8 cellular contexts compared by ENCODE assay signal in genomic region chr14:52553002-52553670, GRCh38. TPM values are rescaled to one million over a fixed set of nuclear protein-coding genes. Genes with fewer than 3 reads are reported as not detected.
DNase-seq lines count a peak whose midpoint lies in the region; ATAC-seq and TF ChIP-seq lines count a peak whose summit lies in the region.

No MANE protein-coding gene starts in this region.

- DNase-seq in GM10248 (ENCODE audit: extremely low spot score) (peak; percentile 47), NCI-H1105 treated with DMSO at 0.1 percent for 48 hours (lab: John Stamatoyannopoulos, UW) (peak; percentile 63), mucosa of gallbladder (ENCODE audit: low spot score) (peak; percentile 20), NCI-H446 treated with DMSO at 0.1 percent for 48 hours (lab: John Stamatoyannopoulos, UW) (no peak)
- DNase-seq in activated CD4-positive, alpha-beta T cell treated with anti-CD3 and anti-CD28 coated beads, Interleukin-2, amount 10 ng/mL, durations not matched to agents 24 days and 14 days, result peak; percentile 84
- peak; percentile 17 for DNase-seq in effector CD8-positive, alpha-beta T cell (lab: John Stamatoyannopoulos, UW)
- DNase-seq in stimulated activated naive CD8-positive, alpha-beta T cell treated with anti-CD3 and anti-CD28 coated beads, Interleukin-15, Interleukin-2, amounts not matched to agents 100 U/mL and 50 U/mL, for 24 hours, result peak; percentile 44

- ATAC-seq in HG02610 (IDR thresholded peaks at IDR 0.05; ENCODE audit: unreplicated experiment), result peak; percentile 11
- peak; percentile 19 for ATAC-seq in stimulated activated naive CD8-positive, alpha-beta T cell treated with anti-CD3 and anti-CD28 coated beads, Interleukin-15, Interleukin-2, amounts not matched to agents 100 U/mL and 50 U/mL, for 24 hours

- intact Hi-C loops in activated CD4-positive, alpha-beta T cell treated with anti-CD3 and anti-CD28 coated beads, Interleukin-2, amount 10 ng/mL, durations not matched to agents 24 days and 14 days (cut with micrococcal nuclease), result loop anchor here (2.0 to 10.0 kb wide), 7 partner anchors 89 to 1458 kb away; partner anchors contain the start of genes FRMD6, PTGER2, RTRAF and TRIM9

- peak overlapping the region; percentile 72 for H3K27ac Mint-ChIP-seq in activated CD4-positive, alpha-beta T cell treated with anti-CD3 and anti-CD28 coated beads, Interleukin-2, amount 10 ng/mL, durations not matched to agents 24 days and 14 days

- peaks cover 25% of the 10 kb centered on the region for H3K4me1 Mint-ChIP-seq in activated CD4-positive, alpha-beta T cell treated with anti-CD3 and anti-CD28 coated beads, Interleukin-2, amount 10 ng/mL, durations not matched to agents 24 days and 14 days

- no peak for TF ChIP-seq CTCF in GM10248 (IDR thresholded peaks at IDR 0.05; ENCODE audit: control extremely low read depth, extremely low read depth, low read depth, missing control alignments)

- H3K4me3 Mint-ChIP-seq in activated CD4-positive, alpha-beta T cell treated with anti-CD3 and anti-CD28 coated beads, Interleukin-2, amount 10 ng/mL, durations not matched to agents 24 days and 14 days, result peak overlapping the region; percentile 93

- peaks cover 3% of the 10 kb centered on the region for H3K36me3 Mint-ChIP-seq in activated CD4-positive, alpha-beta T cell treated with anti-CD3 and anti-CD28 coated beads, Interleukin-2, amount 10 ng/mL, durations not matched to agents 24 days and 14 days (ENCODE audit: low read depth)

- H3K27me3 Mint-ChIP-seq in activated CD4-positive, alpha-beta T cell treated with anti-CD3 and anti-CD28 coated beads, Interleukin-2, amount 10 ng/mL, durations not matched to agents 24 days and 14 days, result peaks cover 36% of the 10 kb centered on the region

- POLR2A ChIA-PET in GM10248 (lab: Yijun Ruan, JAX), result interaction anchor here (0.6 to 1.0 kb wide), 3 partner anchors 27 to 177 kb away, joined by 3 to 6 read pairs (median 4); partner anchors contain the start of gene STYX

- no peaks in the 10 kb centered on the region for H3K9me3 Mint-ChIP-seq in activated CD4-positive, alpha-beta T cell treated with anti-CD3 and anti-CD28 coated beads, Interleukin-2, amount 10 ng/mL, durations not matched to agents 24 days and 14 days

- CTCF ChIA-PET in GM10248 (lab: Yijun Ruan, JAX), result interaction anchor here (1.0 to 1.9 kb wide), 5 partner anchors 9 to 253 kb away, joined by 3 to 8 read pairs (median 4); no protein-coding TSS in a partner anchor

RNA-seq across cellular contexts. Expression of gene GPR137C, which starts 0.5 kb away (rescaled TPM):
- 0.07 and 0.24 TPM in 2 replicates for total RNA-seq in activated CD4-positive, alpha-beta T cell treated with anti-CD3 and anti-CD28 coated beads, Interleukin-2, amount 10 ng/mL, durations not matched to agents 24 days and 14 days
- 0.86 TPM for total RNA-seq in mucosa of gallbladder

RNA-seq across cellular contexts. Expression of gene TXNDC16, which starts 0.8 kb away (rescaled TPM):
- 4.7 and 6.2 TPM in 2 replicates for total RNA-seq in activated CD4-positive, alpha-beta T cell treated with anti-CD3 and anti-CD28 coated beads, Interleukin-2, amount 10 ng/mL, durations not matched to agents 24 days and 14 days
- total RNA-seq in mucosa of gallbladder, result 7.0 TPM
